In the genomic region with DNA sequence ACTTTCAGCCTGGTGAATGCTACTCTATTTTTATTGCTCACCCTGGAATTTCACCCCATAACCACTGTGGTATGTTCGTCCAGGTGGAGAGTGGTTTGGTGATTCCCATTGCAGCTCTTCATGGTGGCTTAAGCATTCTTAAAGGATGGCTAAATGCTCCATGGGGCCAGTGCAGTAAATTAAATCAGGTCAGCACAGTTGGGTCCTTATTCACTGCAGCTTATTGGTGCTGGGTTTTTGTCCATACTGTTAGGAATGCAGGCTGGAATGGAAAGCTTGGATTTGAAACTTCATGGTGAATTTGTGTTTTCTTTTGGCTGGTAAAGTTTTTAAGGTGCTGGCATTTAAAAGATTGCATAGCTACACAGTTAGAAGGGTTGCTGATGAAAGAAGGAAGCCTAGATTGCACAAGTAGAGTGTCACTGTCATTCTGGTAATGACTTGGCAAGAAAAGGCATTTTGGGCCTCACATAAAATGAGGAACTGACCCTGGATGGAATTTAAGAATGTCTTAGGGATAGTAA, we compare ENCODE assay signal across 8 cellular contexts. TPM values are rescaled to one million over a fixed set of nuclear protein-coding genes. Genes with fewer than 3 reads are reported as not detected.
DNase-seq lines count a peak whose midpoint lies in the region; ATAC-seq lines count a peak whose summit lies in the region.

No MANE protein-coding gene starts in this region.

- ATAC-seq in GM21825 (IDR thresholded peaks at IDR 0.05; ENCODE audit: unreplicated experiment) (peak; percentile 75), HG03045 (IDR thresholded peaks at IDR 0.05; ENCODE audit: unreplicated experiment) (no peak)

- H3K9me3 ChIP-seq in MG63, result no peaks in the 10 kb centered on the region

- no peak overlapping the region for H3K4me3 ChIP-seq in MG63

- H3K27me3 ChIP-seq in MG63, result no peaks in the 10 kb centered on the region

- peak; percentile 92 for DNase-seq in ELR (ENCODE audit: low read depth)
- DNase-seq in MG63, result peak; percentile 54
- peak; percentile 24 for DNase-seq in epidermal melanocyte (ENCODE audit: insufficient read length, low spot score)
- peak; percentile 60 for DNase-seq in smooth muscle cell of the brain vasculature (ENCODE audit: low read depth, low spot score)
- DNase-seq in dermis blood vessel endothelial cell, result no peak
- DNase-seq in HuH-7.5 (ENCODE audit: low spot score), result no peak

- no peaks in the 10 kb centered on the region for H3K36me3 ChIP-seq in MG63

RNA-seq across cellular contexts. Expression of a gene that starts 39.4 kb away (rescaled TPM):
- total RNA-seq in MG63 (2014; rRNA removed; shearing (Covaris generic); ENCODE audit: low replicate concordance), result 9.6 and 11.4 TPM in 2 replicates
- total RNA-seq in dermis blood vessel endothelial cell, result 23.7 and 25.5 TPM in 2 replicates

Comparison
In these comparisons a context has a peak if more than half of its experiments do, and no peak if none do; other contexts are left out.
1. DNase-seq: peak in ELR (single experiment), MG63 (single experiment), epidermal melanocyte (single experiment) and smooth muscle cell of the brain vasculature (single experiment); none in dermis blood vessel endothelial cell (single experiment) and HuH-7.5 (single experiment).